ENCODE assay signal across 8 cellular contexts in genomic region chr11:44595964-44596381, GRCh38. TPM values are rescaled to one million over a fixed set of nuclear protein-coding genes. Genes with fewer than 3 reads are reported as not detected.
DNase-seq lines count a peak whose midpoint lies in the region; ATAC-seq and TF ChIP-seq lines count a peak whose summit lies in the region.
"Had no signal": no experiment of that assay in that cellular context is flagged by ENCODE, and none has a peak within 500 bp of the region (broad histone marks: within the 10 kb centered on the region; RNA-seq: fewer than 3 reads in every experiment).

No MANE protein-coding gene starts in this region.

- H3K9me3 ChIP-seq in left lung: no peaks in the 10 kb centered on the region
- H3K9me3 ChIP-seq in stomach: no peaks in the 10 kb centered on the region
- H3K9me3 ChIP-seq in colonic mucosa: no peaks in the 10 kb centered on the region

- intact Hi-C loops in left lung (cut with DNase I) (no loop called here), stomach (cut with DNase I; ENCODE audit: low total_unique reads) (no loop called here), colonic mucosa (cut with DNase I) (no loop called here)

- WGBS in stomach, 5 donors: 20 to 40% (median 33%) methylated on average over 8 to 10 of the region's 10 CpGs

- H3K36me3 ChIP-seq in left lung (peaks cover 0 to 24% of the 10 kb centered on the region in 2 donors), stomach (peaks cover 0 to 20% (median 12%) of the 10 kb centered on the region in 4 donors), colonic mucosa (no peaks in the 10 kb centered on the region)

- no peak for TF ChIP-seq CTCF in left lung (IDR thresholded peaks at IDR 0.05)
- TF ChIP-seq CTCF in stomach (IDR thresholded peaks at IDR 0.05): no peak
- no peak for TF ChIP-seq CTCF in colonic mucosa (IDR thresholded peaks at IDR 0.05)

- no peak for TF ChIP-seq POLR2A in stomach (IDR thresholded peaks at IDR 0.05)

- ATAC-seq in left lung (peak; percentile 20), GM19397 (IDR thresholded peaks at IDR 0.05; ENCODE audit: unreplicated experiment) (no peak), HG03039 (IDR thresholded peaks at IDR 0.05; ENCODE audit: unreplicated experiment) (no peak)

- H3K4me3 ChIP-seq in left lung (no peak overlapping the region), stomach (no peak overlapping the region), colonic mucosa (no peak overlapping the region)

- H3K27ac ChIP-seq in left lung (peak overlapping the region; percentile 13 to 64), stomach (peak overlapping the region; percentile 10 to 80 (median 53)), colonic mucosa (no peak overlapping the region)

- H3K9ac ChIP-seq in colonic mucosa (ENCODE audit: low read depth in 2 of 2, low read length in 2 of 2): no peak overlapping the region

- TF ChIP-seq EP300 in stomach (IDR thresholded peaks at IDR 0.05): no peak

- peak; percentile 79 for DNase-seq in NCI-H1092 (lab: John Stamatoyannopoulos, UW)
- peak in 51 of 56 donors; percentile 22 to 90 (median 69) for DNase-seq in amygdala (lab: John Stamatoyannopoulos, UW)
- DNase-seq in left lung: no peak
- DNase-seq in stomach: peak; percentile 71
- DNase-seq in colonic mucosa: no peak
- DNase-seq: islet precursor cell had no signal

- H3K4me1 ChIP-seq in left lung (peaks cover 10 to 53% of the 10 kb centered on the region in 2 donors), stomach (peaks cover 31 to 68% (median 52%) of the 10 kb centered on the region in 4 donors), colonic mucosa (peaks cover under 1% of the 10 kb centered on the region)

- H3K27me3 ChIP-seq in left lung: no peaks in the 10 kb centered on the region
- no peaks in the 10 kb centered on the region for H3K27me3 ChIP-seq in stomach
- H3K27me3 ChIP-seq in colonic mucosa: no peaks in the 10 kb centered on the region

RNA-seq across cellular contexts. Expression of gene CD82, which starts 30.5 kb away (rescaled TPM):
- total RNA-seq in left lung: 100 to 1,000 TPM in 1 of 2 donors, 10 to 100 TPM in 1; 88.4 to 244 TPM
- total RNA-seq in stomach: 10 to 100 TPM in 4 of 5 donors, under 1 TPM in 1; 0.58 to 49.6 (median 24.6) TPM
- polyA plus RNA-seq in stomach: 10 to 100 TPM in 2 of 3 donors, 1 to 10 TPM in 1; 9.9 to 54.4 (median 45.1) TPM
- 10 to 100 TPM; 36.2 to 41.6 TPM for total RNA-seq in colonic mucosa

Comparison
In these comparisons a context has a peak if more than half of its experiments do, and no peak if none do; other contexts are left out.
1. DNase-seq: peak in NCI-H1092 (single experiment), amygdala (51 of 56) and stomach (single experiment); none in left lung (0 of 2) and colonic mucosa (single experiment).